ENCODE assay signal across 8 cellular contexts in genomic region chr11:65134240-65134951, GRCh38. TPM values are rescaled to one million over a fixed set of nuclear protein-coding genes. Genes with fewer than 3 reads are reported as not detected.
DNase-seq lines count a peak whose midpoint lies in the region; ATAC-seq and TF ChIP-seq lines count a peak whose summit lies in the region.

TSS of gene SYVN1 (minus strand) at chr11:65134519. CDS start at chr11:65133601, 918 bp downstream.

- peak within 1 kb of the TSS; percentile 94 for H3K14ac ChIP-seq in H9 (ENCODE audit: insufficient read depth, low read length)
- H3K14ac ChIP-seq in neuronal stem cell (ENCODE audit: low read length) = peak within 1 kb of the TSS; percentile 86

- H3K79me2 ChIP-seq in H9 (ENCODE audit: insufficient read depth, low read length) = no peaks in the 10 kb centered on the region

- H2BK15ac ChIP-seq in H9 (ENCODE audit: low read depth, low read length) (no peak within 1 kb of the TSS), neuronal stem cell (ENCODE audit: low read length) (peak within 1 kb of the TSS; percentile 60)

- TF ChIP-seq CTCF in H9 (conservative IDR thresholded peaks at IDR 0.05) (no peak), foreskin keratinocyte (conservative IDR thresholded peaks at IDR 0.05) (no peak), subcutaneous adipose tissue (IDR thresholded peaks at IDR 0.05; ENCODE audit: low read depth) (no peak)

- H3K27me3 ChIP-seq in H9 (ENCODE audit: insufficient read depth, low read length) = no peaks in the 10 kb centered on the region
- no peaks in the 10 kb centered on the region for H3K27me3 ChIP-seq in foreskin keratinocyte
- H3K27me3 ChIP-seq in neuronal stem cell (ENCODE audit: control insufficient read depth in 3 of 3, insufficient read depth in 3 of 3, low read depth in 1 of 3, low read length in 3 of 3) = no peaks in the 10 kb centered on the region

- H2BK20ac ChIP-seq in H9 (ENCODE audit: low read depth, low read length, poor library complexity, severe bottlenecking) = no peak within 1 kb of the TSS

- peak within 1 kb of the TSS; percentile 100 for H3K27ac Mint-ChIP-seq in H9

- H3K4ac ChIP-seq in H9 (ENCODE audit: low read depth, low read length) (no peak within 1 kb of the TSS), neuronal stem cell (ENCODE audit: low read length) (peak within 1 kb of the TSS; percentile 39)

- H2BK120ac ChIP-seq in H9 (ENCODE audit: low read depth, low read length, poor library complexity, severe bottlenecking) (no peak within 1 kb of the TSS), neuronal stem cell (ENCODE audit: low read depth, low read length) (no peak within 1 kb of the TSS)

- peaks cover 19 to 23% of the 10 kb centered on the region in 2 experiments for H3K4me1 Mint-ChIP-seq in H9

- peak within 1 kb of the TSS; percentile 79 to 94 for H3K4me3 ChIP-seq in neuronal stem cell (ENCODE audit: low read length in 2 of 2)

- H3K4me1 ChIP-seq in ES-I3 (ENCODE audit: insufficient read depth, low read length) = no peaks in the 10 kb centered on the region
- H3K4me1 ChIP-seq in H9 (ENCODE audit: insufficient read depth, low read length) = no peaks in the 10 kb centered on the region
- no peaks in the 10 kb centered on the region for H3K4me1 ChIP-seq in foreskin keratinocyte
- peaks cover 9 to 13% of the 10 kb centered on the region in 2 donors for H3K4me1 ChIP-seq in neuronal stem cell (ENCODE audit: control insufficient read depth in 2 of 2, insufficient read depth in 1 of 2, low read depth in 1 of 2, low read length in 2 of 2)

- peaks cover 14% of the 10 kb centered on the region for H3K23me2 ChIP-seq in H9 (ENCODE audit: insufficient read length, low read depth, low read length, poor library complexity, severe bottlenecking)

- peak; percentile 68 for ATAC-seq in foreskin keratinocyte

- H4K20me1 ChIP-seq in H9 (ENCODE audit: control insufficient read depth, insufficient read depth, insufficient read length) = no peaks in the 10 kb centered on the region

- H3K9me3 Mint-ChIP-seq in H9 = no peaks in the 10 kb centered on the region; a peak in 1 of 5 replicates

- H3K18ac ChIP-seq in H9 (ENCODE audit: insufficient read length, low read depth, low read length) = peak within 1 kb of the TSS; percentile 98
- H3K18ac ChIP-seq in neuronal stem cell (ENCODE audit: low read length) = peak within 1 kb of the TSS; percentile 98

- H2AK5ac ChIP-seq in H9 (ENCODE audit: insufficient read length, low read length) = no peak within 1 kb of the TSS
- peak within 1 kb of the TSS; percentile 63 for H2AK5ac ChIP-seq in neuronal stem cell (ENCODE audit: low read depth, low read length)

- H3K9me3 ChIP-seq in ES-I3 (ENCODE audit: control insufficient read depth, insufficient read depth, low read length) = no peaks in the 10 kb centered on the region
- no peaks in the 10 kb centered on the region for H3K9me3 ChIP-seq in H9 (ENCODE audit: control insufficient read depth, low read depth, low read length)
- H3K9me3 ChIP-seq in neuronal stem cell (replicated peaks in 1 of 2; ENCODE audit: control insufficient read depth in 2 of 2, insufficient read depth in 1 of 2, low read depth in 1 of 2, low read length in 2 of 2) = no peaks in the 10 kb centered on the region

- no peak within 1 kb of the TSS for H2AFZ ChIP-seq in H9 (ENCODE audit: low read length)
- peak within 1 kb of the TSS; percentile 95 for H2AFZ ChIP-seq in neuronal stem cell (ENCODE audit: low read length)

- DNase-seq in H9 (peak; percentile 83), M059J (ENCODE audit: low read depth) (peak; percentile 86), SIG-M5 treated with dmso at 0.1 percent for 504 hours (lab: John Stamatoyannopoulos, UW; ENCODE audit: unreplicated experiment) (peak; percentile 89), activated gamma-delta T cell treated with Interleukin-2 at 50 U/mL for 16 hours (peak; percentile 92), foreskin keratinocyte (peak in 1 of 2 donors; percentile 93), neuronal stem cell (ENCODE audit: low spot score) (peak; percentile 86)

- H2BK5ac ChIP-seq in H9 (ENCODE audit: insufficient read length, low read length) (peak within 1 kb of the TSS; percentile 77), neuronal stem cell (ENCODE audit: low read length) (peak within 1 kb of the TSS; percentile 99)

- H3K79me1 ChIP-seq in H9 (ENCODE audit: insufficient read depth, low read depth, low read length, poor library complexity, severe bottlenecking) (no peaks in the 10 kb centered on the region), neuronal stem cell (ENCODE audit: low read depth, low read length) (peaks cover 18% of the 10 kb centered on the region)

- peaks cover 2% of the 10 kb centered on the region; the same call in 1 of the 2 replicates for H3K27me3 Mint-ChIP-seq in H9 (ENCODE audit: low read depth)

- no CpG with 5 or more reads among the region's 60 CpGs for WGBS in H9 (ENCODE audit: extremely low coverage, insufficient read length, low lambda C conversion rate)
- no CpG with 5 or more reads among the region's 60 CpGs for WGBS in neuronal stem cell (ENCODE audit: extremely low coverage in 2 of 2, insufficient read length in 2 of 2, insufficient replicate concordance in 1 of 2), 2 donors

- peak within 1 kb of the TSS; percentile 74 for H4K5ac ChIP-seq in H9 (ENCODE audit: insufficient read length, low read depth, low read length)

- H2BK12ac ChIP-seq in H9 (ENCODE audit: insufficient read length, low read depth, low read length) (peak within 1 kb of the TSS; percentile 58), neuronal stem cell (ENCODE audit: low read length) (no peak within 1 kb of the TSS)

- H4K91ac ChIP-seq in H9 (ENCODE audit: insufficient read length, low read depth, low read length) = no peak within 1 kb of the TSS
- H4K91ac ChIP-seq in neuronal stem cell (ENCODE audit: low read depth, low read length, poor library complexity) = no peak within 1 kb of the TSS

- H3K36me3 Mint-ChIP-seq in H9 (ENCODE audit: insufficient read depth in 1 of 3, low read depth in 3 of 3) = peaks cover 5 to 31% (median 26%) of the 10 kb centered on the region in 3 experiments; a peak in 6 of 7 replicates

- no peak within 1 kb of the TSS for H3K23ac ChIP-seq in H9 (ENCODE audit: insufficient read length, low read depth, low read length)
- H3K23ac ChIP-seq in neuronal stem cell (ENCODE audit: low read depth, low read length, poor library complexity) = peak within 1 kb of the TSS; percentile 83

- H3K27ac ChIP-seq in H9 (ENCODE audit: insufficient read length, low read depth, low read length) (peak within 1 kb of the TSS; percentile 71), foreskin keratinocyte (peak within 1 kb of the TSS; percentile 99), neuronal stem cell (replicated peaks; ENCODE audit: low read length) (peak within 1 kb of the TSS; percentile 86)

- peak within 1 kb of the TSS; percentile 58 for H3K4me2 ChIP-seq in H9 (ENCODE audit: insufficient read depth, insufficient read length, low read length)
- H3K4me2 ChIP-seq in neuronal stem cell (ENCODE audit: insufficient read depth, low read length, poor library complexity, severe bottlenecking) = peak within 1 kb of the TSS; percentile 95

- H3K56ac ChIP-seq in H9 (ENCODE audit: insufficient read length, low read depth, low read length) = peak within 1 kb of the TSS; percentile 28

- H4K8ac ChIP-seq in H9 (replicated peaks; ENCODE audit: insufficient read length, low read depth, low read length) (peak within 1 kb of the TSS; percentile 62), neuronal stem cell (ENCODE audit: low read depth, low read length) (peak within 1 kb of the TSS; percentile 97)

- H3K36me3 ChIP-seq in ES-I3 (ENCODE audit: insufficient read depth, low read length) = peaks cover 8% of the 10 kb centered on the region; the same call in 1 of the 2 replicates
- H3K36me3 ChIP-seq in neuronal stem cell (replicated peaks in 1 of 2; ENCODE audit: control insufficient read depth in 2 of 2, insufficient read depth in 2 of 2, low read length in 2 of 2) = peaks cover 33% of the 10 kb centered on the region in 2 donors

- peak within 1 kb of the TSS; percentile 85 for H3K9ac ChIP-seq in ES-I3 (ENCODE audit: low read depth, low read length)
- H3K9ac ChIP-seq in H9 (ENCODE audit: extremely low read depth, insufficient read length, low read length) = peak within 1 kb of the TSS; percentile 96
- peak within 1 kb of the TSS; percentile 89 for H3K9ac ChIP-seq in neuronal stem cell (ENCODE audit: low read depth, low read length, poor library complexity)

- H3K4me3 Mint-ChIP-seq in H9 = peak within 1 kb of the TSS; percentile 93 to 95

- H3T11ph ChIP-seq in H9 (ENCODE audit: low read length) = no peak within 1 kb of the TSS

RNA-seq across cellular contexts. Expression of gene SYVN1, which starts in this region (rescaled TPM):
- total RNA-seq in H9 (2021) (31.3 and 31.6 TPM in 2 replicates), foreskin keratinocyte (11.7 and 17.9 TPM in 2 replicates), subcutaneous adipose tissue (10 to 100 TPM; 29.3 to 61.0 (median 46.0) TPM)
- 27.0 and 37.8 TPM in 2 replicates for total RNA-seq in M059J (2014; rRNA removed; shearing (Covaris generic))
- 14.5 and 17.8 TPM in 2 replicates for polyA plus RNA-seq in foreskin keratinocyte
- polyA plus RNA-seq in neuronal stem cell (2013, experiment 1 of 2) = 16.9 TPM
- polyA plus RNA-seq in neuronal stem cell (2013, experiment 2 of 2) = 16.0 TPM
